ENCODE assay signal across 28 cellular contexts in genomic region chr16:84245933-84246678, GRCh38. TPM values are rescaled to one million over a fixed set of nuclear protein-coding genes. Genes with fewer than 3 reads are reported as not detected.
"Had no signal": no experiment of that assay in that cellular context is flagged by ENCODE, and none has a peak within 500 bp of the region (broad histone marks: within the 10 kb centered on the region; RNA-seq: fewer than 3 reads in every experiment).

No MANE protein-coding gene starts in this region.

- H3K27ac ChIP-seq: colonic mucosa, dorsolateral prefrontal cortex, hepatocyte, testis, vagina had no signal

- H3K4me1 ChIP-seq: colonic mucosa, testis, vagina had no signal

- H3K36me3 Mint-ChIP-seq: activated naive CD4-positive, alpha-beta T cell treated with anti-CD3 and anti-CD28 coated beads, Interleukin-2, amount 10 ng/mL, durations not matched to agents 7 days and 5 days; immature natural killer cell; natural killer cell treated with Interleukin-12 subunit alpha and Interleukin-12 subunit beta and Interleukin-15 and Interleukin-18, amount 100 ng/mL, for 72 hours had no signal

- H3K27ac Mint-ChIP-seq: activated CD8-positive, alpha-beta T cell treated with anti-CD3 and anti-CD28 coated beads, Interleukin-2, amount 10 ng/mL, durations not matched to agents 7 days and 5 days; activated naive CD4-positive, alpha-beta T cell treated with anti-CD3 and anti-CD28 coated beads, Interleukin-2, amount 10 ng/mL, durations not matched to agents 7 days and 5 days; effector memory CD8-positive, alpha-beta T cell; immature natural killer cell; natural killer cell treated with Interleukin-12 subunit alpha and Interleukin-12 subunit beta and Interleukin-15 and Interleukin-18, amount 100 ng/mL, for 72 hours; T-helper 2 cell treated with Interferon-gamma antibody and Interleukin-4, amounts not matched to agents 5 μg/mL and 100 μg/mL, for 36 hours had no signal

- H3K4me3 ChIP-seq: colonic mucosa, dorsolateral prefrontal cortex, hepatocyte, testis, vagina had no signal

- H3K4me3 Mint-ChIP-seq: activated CD8-positive, alpha-beta T cell treated with anti-CD3 and anti-CD28 coated beads, Interleukin-2, amount 10 ng/mL, durations not matched to agents 7 days and 5 days; activated naive CD4-positive, alpha-beta T cell treated with anti-CD3 and anti-CD28 coated beads, Interleukin-2, amount 10 ng/mL, durations not matched to agents 7 days and 5 days; effector memory CD8-positive, alpha-beta T cell; immature natural killer cell; natural killer cell treated with Interleukin-12 subunit alpha and Interleukin-12 subunit beta and Interleukin-15 and Interleukin-18, amount 100 ng/mL, for 72 hours; T-helper 2 cell treated with Interferon-gamma antibody and Interleukin-4, amounts not matched to agents 5 μg/mL and 100 μg/mL, for 36 hours had no signal

- H2AFZ ChIP-seq: hepatocyte had no signal

- H3K4me2 ChIP-seq: hepatocyte had no signal

- H3K9me3 Mint-ChIP-seq: effector memory CD8-positive, alpha-beta T cell; immature natural killer cell; natural killer cell treated with Interleukin-12 subunit alpha and Interleukin-12 subunit beta and Interleukin-15 and Interleukin-18, amount 100 ng/mL, for 72 hours; T-helper 2 cell treated with Interferon-gamma antibody and Interleukin-4, amounts not matched to agents 5 μg/mL and 100 μg/mL, for 36 hours had no signal

- H3K36me3 ChIP-seq: colonic mucosa, vagina had no signal

- ATAC-seq: activated CD8-positive, alpha-beta T cell treated with anti-CD3 and anti-CD28 coated beads, Interleukin-2, amount 10 ng/mL, durations not matched to agents 7 days and 5 days; effector memory CD8-positive, alpha-beta T cell; esophagus mucosa; left ventricle myocardium superior; natural killer cell treated with Interleukin-12 subunit alpha and Interleukin-12 subunit beta and Interleukin-15 and Interleukin-18, amount 100 ng/mL, for 72 hours had no signal

- H3K79me2 ChIP-seq: hepatocyte had no signal

- H3K4me1 Mint-ChIP-seq: activated naive CD4-positive, alpha-beta T cell treated with anti-CD3 and anti-CD28 coated beads, Interleukin-2, amount 10 ng/mL, durations not matched to agents 7 days and 5 days; immature natural killer cell had no signal

- DNase-seq: activated CD4-positive, alpha-beta T cell treated with anti-CD3 and anti-CD28 coated beads for 1 hour; activated CD4-positive, alpha-beta T cell treated with anti-CD3 and anti-CD28 coated beads, Interleukin-2, amount 50 U/mL, for 1 hour; activated CD8-positive, alpha-beta memory T cell treated with anti-CD3 and anti-CD28 coated beads, Interleukin-2, amount 50 U/mL, for 4 hours; activated CD8-positive, alpha-beta T cell treated with anti-CD3 and anti-CD28 coated beads, Interleukin-2, amount 10 ng/mL, durations not matched to agents 7 days and 5 days; activated effector memory CD4-positive, alpha-beta T cell treated with anti-CD3 and anti-CD28 coated beads, Interleukin-2, amount 50 U/mL, for 16 hours; activated naive CD4-positive, alpha-beta T cell treated with anti-CD3 and anti-CD28 coated beads, Interleukin-2, amount 10 ng/mL, durations not matched to agents 7 days and 5 days; activated T-cell treated with anti-CD3 and anti-CD28 coated beads, Interleukin-2, amount 50 U/mL, for 48 hours; amygdala; colonic mucosa; dorsolateral prefrontal cortex; effector memory CD8-positive, alpha-beta T cell; foreskin melanocyte; immature natural killer cell; left ventricle myocardium superior; nucleus accumbens; retina; stimulated activated CD4-positive, alpha-beta T cell treated with anti-CD3 and anti-CD28 coated beads, Interleukin-2, amount 100 ng/mL, for 48 hours; stimulated activated CD8-positive, alpha-beta memory T cell treated with anti-CD3 and anti-CD28 coated beads, Interleukin-4, amount 100 ng/mL, for 48 hours; stimulated activated naive CD4-positive, alpha-beta T cell; testis had no signal

- H3K9me3 ChIP-seq: colonic mucosa, testis, vagina had no signal

- H3K27me3 ChIP-seq: colonic mucosa, hepatocyte, testis, vagina had no signal

RNA-seq across cellular contexts. Expression of gene KCNG4, which starts 6.3 kb away (rescaled TPM):
- total RNA-seq: activated CD8-positive, alpha-beta T cell treated with anti-CD3 and anti-CD28 coated beads, Interleukin-2, amount 10 ng/mL, durations not matched to agents 7 days and 5 days; bronchial epithelial cell; colonic mucosa; endothelial cell of umbilical vein; esophagus mucosa; hepatocyte; left ventricle myocardium superior; natural killer cell treated with Interleukin-12 subunit alpha and Interleukin-12 subunit beta and Interleukin-15 and Interleukin-18, amount 100 ng/mL, for 72 hours; posterior vena cava; vagina had no signal

RNA-seq across cellular contexts. Expression of gene WFDC1, which starts 48.6 kb away (rescaled TPM):
- total RNA-seq: activated CD8-positive, alpha-beta T cell treated with anti-CD3 and anti-CD28 coated beads, Interleukin-2, amount 10 ng/mL, durations not matched to agents 7 days and 5 days; bronchial epithelial cell; endothelial cell of umbilical vein; natural killer cell treated with Interleukin-12 subunit alpha and Interleukin-12 subunit beta and Interleukin-15 and Interleukin-18, amount 100 ng/mL, for 72 hours had no signal

RNA-seq across cellular contexts. Expression of gene ADAD2, which starts 55.1 kb away (rescaled TPM):
- total RNA-seq: bronchial epithelial cell; colonic mucosa; endothelial cell of umbilical vein; hepatocyte; left ventricle myocardium superior; natural killer cell treated with Interleukin-12 subunit alpha and Interleukin-12 subunit beta and Interleukin-15 and Interleukin-18, amount 100 ng/mL, for 72 hours; posterior vena cava; vagina had no signal
